24 cellular contexts compared by ENCODE assay signal in genomic region chr10:26790596-26790995, GRCh38.
DNase-seq lines count a peak whose midpoint lies in the region; ATAC-seq and TF ChIP-seq lines count a peak whose summit lies in the region.
"Had no signal": no experiment of that assay in that cellular context is flagged by ENCODE, and none has a peak within 500 bp of the region (broad histone marks: within the 10 kb centered on the region; RNA-seq: fewer than 3 reads in every experiment).

No MANE protein-coding gene starts in this region.

- no TSS peak for BruUV-seq in MCF 10A (replicated peaks; lab: Mats Ljungman, UMichigan)

- DNase-seq in MCF 10A (ENCODE audit: unreplicated experiment) (peak; percentile 44), breast epithelium (ENCODE audit: low spot score in 2 of 2) (no peak), adipocyte (ENCODE audit: low read depth) (peak; percentile 22), fibroblast of mammary gland (ENCODE audit: low read depth) (peak; percentile 31), upper lobe of right lung (no peak), Ammon's horn (ENCODE audit: low spot score) (no peak)
- no peak for DNase-seq in stimulated activated naive CD8-positive, alpha-beta T cell treated with anti-CD3 and anti-CD28 coated beads, Interleukin-15, Interleukin-2, amounts not matched to agents 100 U/mL and 50 U/mL, for 24 hours
- DNase-seq: activated CD4-positive, CD25-positive, alpha-beta regulatory T cell; activated CD8-positive, alpha-beta memory T cell treated with anti-CD3 and anti-CD28 coated beads for 24 hours; DMS53; naive thymus-derived CD4-positive, alpha-beta T cell; NCI-H2029; NCI-H446 treated with DMSO at 0.1 percent for 48 hours; NK-92 treated with Interleukin-12 subunit alpha and Interleukin-12 subunit beta, amount 100 ng/mL, for 24 hours; SHP77; stimulated activated CD4-positive, alpha-beta T cell treated with anti-CD3 and anti-CD28 coated beads, Interleukin-4, amount 100 ng/mL, for 4 hours; stimulated activated CD8-positive, alpha-beta memory T cell treated with anti-CD3 and anti-CD28 coated beads, Interleukin-4, amount 100 ng/mL, for 48 hours; thyroid gland had no signal

- no peaks in the 10 kb centered on the region for H3K9me3 Mint-ChIP-seq in MCF 10A (ENCODE audit: unreplicated experiment)

- H3K36me3 Mint-ChIP-seq in MCF 10A (ENCODE audit: insufficient read depth, unreplicated experiment) = peaks cover 8% of the 10 kb centered on the region

- intact Hi-C loops in MCF 10A (cut with micrococcal nuclease) = no loop called here
- intact Hi-C loops in breast epithelium (cut with DNase I; ENCODE audit: low total_unique reads) = no loop called here
- intact Hi-C loops in upper lobe of right lung (cut with DNase I) = no loop called here

- CTCF ChIA-PET in MCF 10A (lab: Yijun Ruan, JAX) = interaction anchor here (0.6 kb wide), 1 partner anchor 63 kb away, joined by 5 read pairs; no protein-coding TSS in a partner anchor

- TF ChIP-seq POLR2A in breast epithelium (IDR thresholded peaks at IDR 0.05) = no peak

- H3K4me3 ChIP-seq in breast epithelium = no peak overlapping the region
- H3K4me3 ChIP-seq in adipocyte (ENCODE audit: low read length) = no peak overlapping the region
- H3K4me3 ChIP-seq in fibroblast of mammary gland (ENCODE audit: control insufficient read depth, low read depth, low read length) = no peak overlapping the region
- H3K4me3 ChIP-seq in upper lobe of right lung = no peak overlapping the region
- H3K4me3 ChIP-seq: thyroid gland had no signal

- peaks cover 10% of the 10 kb centered on the region for H3K4me1 Mint-ChIP-seq in MCF 10A (ENCODE audit: insufficient read depth, unreplicated experiment)

- no peak overlapping the region for H3K9ac ChIP-seq in adipocyte (ENCODE audit: low read length)
- H3K9ac ChIP-seq: parathyroid adenoma had no signal

- H3K27me3 ChIP-seq in breast epithelium (no peaks in the 10 kb centered on the region), adipocyte (replicated peaks; ENCODE audit: control insufficient read depth, insufficient read depth, low read length) (no peaks in the 10 kb centered on the region), upper lobe of right lung (no peaks in the 10 kb centered on the region)
- H3K27me3 ChIP-seq: thyroid gland had no signal

- no peak overlapping the region for H3K27ac ChIP-seq in breast epithelium
- H3K27ac ChIP-seq in upper lobe of right lung = no peak overlapping the region
- H3K27ac ChIP-seq: 22Rv1, C4-2B, parathyroid adenoma, thyroid gland had no signal

- H3K9me3 ChIP-seq in breast epithelium = no peaks in the 10 kb centered on the region
- H3K9me3 ChIP-seq in adipocyte (ENCODE audit: control insufficient read depth, low read length) = peaks cover 3% of the 10 kb centered on the region
- H3K9me3 ChIP-seq in upper lobe of right lung = peaks cover 6% of the 10 kb centered on the region
- H3K9me3 ChIP-seq: thyroid gland had no signal

- H3K4me1 ChIP-seq in breast epithelium (no peaks in the 10 kb centered on the region), adipocyte (ENCODE audit: control insufficient read depth, insufficient read depth, low read length) (peaks cover 17% of the 10 kb centered on the region), upper lobe of right lung (peaks cover 15% of the 10 kb centered on the region)
- H3K4me1 ChIP-seq: parathyroid adenoma had no signal

- no peaks in the 10 kb centered on the region for H3K27me3 Mint-ChIP-seq in MCF 10A (ENCODE audit: insufficient read depth, unreplicated experiment)
- H3K27me3 Mint-ChIP-seq: naive thymus-derived CD4-positive, alpha-beta T cell had no signal

- no peak for ATAC-seq in upper lobe of right lung
- ATAC-seq in stimulated activated naive CD8-positive, alpha-beta T cell treated with anti-CD3 and anti-CD28 coated beads, Interleukin-15, Interleukin-2, amounts not matched to agents 100 U/mL and 50 U/mL, for 24 hours = no peak
- ATAC-seq in HG02642 (IDR thresholded peaks at IDR 0.05; ENCODE audit: poor library complexity, unreplicated experiment) = no peak
- ATAC-seq: naive thymus-derived CD4-positive, alpha-beta T cell had no signal

- POLR2A ChIA-PET in MCF 10A (lab: Yijun Ruan, JAX) = interaction anchor here (1.0 to 1.6 kb wide), 2 partner anchors 10 to 69 kb away, joined by 3 to 4 read pairs; no protein-coding TSS in a partner anchor

- no peak overlapping the region for H3K4me3 Mint-ChIP-seq in MCF 10A (ENCODE audit: unreplicated experiment)
- H3K4me3 Mint-ChIP-seq: activated T-helper 1 cell treated with anti-CD3 and anti-CD28 coated beads, Interleukin-12 subunit alpha, Interleukin-12 subunit beta, Interleukin-2, Interleukin-4 antibody, amounts not matched to agents 30 ng/mL and 10 ng/mL and 1 ng/mL, durations not matched to agents 14 hours and 24 hours and 36 hours; T-helper 1 cell treated with Interleukin-12 subunit alpha and Interleukin-12 subunit beta and Interleukin-4 antibody, amounts not matched to agents 30 μg/mL and 1 μg/mL, for 36 hours had no signal

- no peaks in the 10 kb centered on the region for H3K36me3 ChIP-seq in breast epithelium
- H3K36me3 ChIP-seq in adipocyte (ENCODE audit: control insufficient read depth, insufficient read depth, low read length, severe bottlenecking) = no peaks in the 10 kb centered on the region
- H3K36me3 ChIP-seq in upper lobe of right lung = no peaks in the 10 kb centered on the region
- H3K36me3 ChIP-seq: thyroid gland had no signal

- TF ChIP-seq CTCF in MCF 10A (IDR thresholded peaks at IDR 0.05; ENCODE audit: unreplicated experiment) (no peak), breast epithelium (IDR thresholded peaks at IDR 0.05) (no peak), fibroblast of mammary gland (conservative IDR thresholded peaks at IDR 0.05; ENCODE audit: control insufficient read depth, insufficient read depth, low read depth, low read length) (no peak), upper lobe of right lung (IDR thresholded peaks at IDR 0.05) (no peak)

- H3K27ac Mint-ChIP-seq in MCF 10A (ENCODE audit: low read depth, unreplicated experiment) = no peak overlapping the region
- H3K27ac Mint-ChIP-seq: activated T-helper 1 cell treated with anti-CD3 and anti-CD28 coated beads, Interleukin-12 subunit alpha, Interleukin-12 subunit beta, Interleukin-2, Interleukin-4 antibody, amounts not matched to agents 30 ng/mL and 10 ng/mL and 1 ng/mL, durations not matched to agents 14 hours and 24 hours and 36 hours; T-helper 1 cell treated with Interleukin-12 subunit alpha and Interleukin-12 subunit beta and Interleukin-4 antibody, amounts not matched to agents 30 μg/mL and 1 μg/mL, for 36 hours had no signal

Comparison
In these comparisons a context has a peak if more than half of its experiments do, and no peak if none do; other contexts are left out.
1. DNase-seq: peak in MCF 10A (single experiment), adipocyte (single experiment) and fibroblast of mammary gland (single experiment); none in breast epithelium (0 of 2), upper lobe of right lung (single experiment), stimulated activated naive CD8-positive, alpha-beta T cell treated with anti-CD3 and anti-CD28 coated beads, Interleukin-15, Interleukin-2, amounts not matched to agents 100 U/mL and 50 U/mL, for 24 hours (single experiment) and Ammon's horn (single experiment).